28 cellular contexts compared by ENCODE assay signal in genomic region chr17:38586788-38587187, GRCh38. TPM values are rescaled to one million over a fixed set of nuclear protein-coding genes. Genes with fewer than 3 reads are reported as not detected.
"Had no signal": no experiment of that assay in that cellular context is flagged by ENCODE, and none has a peak within 500 bp of the region (broad histone marks: within the 10 kb centered on the region; RNA-seq: fewer than 3 reads in every experiment).

No MANE protein-coding gene starts in this region.

- H3K4me1 ChIP-seq: prostate gland had no signal

- H3K4me3 ChIP-seq: left ventricle myocardium inferior, lung, mucosa of descending colon, pancreas, prostate gland, sigmoid colon, spleen, suprapubic skin, thoracic aorta, tibial artery, upper lobe of right lung had no signal

- FAIRE-seq: keratinocyte, pancreas, small intestine, urothelium cell line had no signal

- H3K36me3 ChIP-seq: left ventricle myocardium inferior, pancreas, prostate gland, sigmoid colon, spleen, suprapubic skin, thoracic aorta, tibial artery, upper lobe of right lung had no signal

- H3K27ac Mint-ChIP-seq: naive thymus-derived CD4-positive, alpha-beta T cell; natural killer cell treated with Interleukin-12 subunit alpha and Interleukin-12 subunit beta and Interleukin-15 and Interleukin-18, amount 100 ng/mL, for 72 hours; stimulated activated effector memory CD8-positive, alpha-beta T cell treated with anti-CD3 and anti-CD28 coated beads, Interleukin-12 subunit alpha, Interleukin-12 subunit beta, amount 100 ng/mL, for 72 hours; stimulated activated naive CD8-positive, alpha-beta T cell treated with anti-CD3 and anti-CD28 coated beads, Interleukin-15, Interleukin-2, amounts not matched to agents 100 ng/mL and 50 ng/mL, for 24 hours had no signal

- H3K9me3 ChIP-seq: left ventricle myocardium inferior, mucosa of descending colon, pancreas, prostate gland, sigmoid colon, spleen, suprapubic skin, thoracic aorta, tibial artery, upper lobe of right lung had no signal

- H3K4me3 Mint-ChIP-seq: naive thymus-derived CD4-positive, alpha-beta T cell; natural killer cell treated with Interleukin-12 subunit alpha and Interleukin-12 subunit beta and Interleukin-15 and Interleukin-18, amount 100 ng/mL, for 72 hours; stimulated activated effector memory CD8-positive, alpha-beta T cell treated with anti-CD3 and anti-CD28 coated beads, Interleukin-12 subunit alpha, Interleukin-12 subunit beta, amount 100 ng/mL, for 72 hours; stimulated activated naive CD8-positive, alpha-beta T cell treated with anti-CD3 and anti-CD28 coated beads, Interleukin-15, Interleukin-2, amounts not matched to agents 100 ng/mL and 50 ng/mL, for 24 hours had no signal

- H3K9me3 Mint-ChIP-seq: naive thymus-derived CD4-positive, alpha-beta T cell; natural killer cell treated with Interleukin-12 subunit alpha and Interleukin-12 subunit beta and Interleukin-15 and Interleukin-18, amount 100 ng/mL, for 72 hours; stimulated activated effector memory CD8-positive, alpha-beta T cell treated with anti-CD3 and anti-CD28 coated beads, Interleukin-12 subunit alpha, Interleukin-12 subunit beta, amount 100 ng/mL, for 72 hours; stimulated activated naive CD8-positive, alpha-beta T cell treated with anti-CD3 and anti-CD28 coated beads, Interleukin-15, Interleukin-2, amounts not matched to agents 100 ng/mL and 50 ng/mL, for 24 hours had no signal

- H3K27me3 ChIP-seq: pancreas had no signal

- ATAC-seq: mucosa of descending colon; naive thymus-derived CD4-positive, alpha-beta T cell; natural killer cell treated with Interleukin-12 subunit alpha and Interleukin-12 subunit beta and Interleukin-15 and Interleukin-18, amount 100 ng/mL, for 72 hours; pancreas; right cardiac atrium; stimulated activated effector memory CD8-positive, alpha-beta T cell treated with anti-CD3 and anti-CD28 coated beads, Interleukin-12 subunit alpha, Interleukin-12 subunit beta, amount 100 ng/mL, for 72 hours; upper lobe of right lung had no signal

- DNase-seq: hippocampal formation; left ventricle myocardium inferior; mesendoderm; midbrain; mucosa of descending colon; naive thymus-derived CD4-positive, alpha-beta T cell; nucleus accumbens; pancreas; retina; sigmoid colon; small intestine; spleen; stimulated activated CD4-positive, alpha-beta T cell treated with anti-CD3 and anti-CD28 coated beads, Interleukin-4, amount 100 ng/mL, for 24 hours; stimulated activated naive CD4-positive, alpha-beta T cell; tibial artery; trophoblast cell; upper lobe of right lung had no signal

- H3K27ac ChIP-seq: left ventricle myocardium inferior, pancreas, prostate gland, sigmoid colon, spleen, suprapubic skin, thoracic aorta, tibial artery, upper lobe of right lung had no signal

- H3K36me3 Mint-ChIP-seq: naive thymus-derived CD4-positive, alpha-beta T cell; natural killer cell treated with Interleukin-12 subunit alpha and Interleukin-12 subunit beta and Interleukin-15 and Interleukin-18, amount 100 ng/mL, for 72 hours had no signal

RNA-seq across cellular contexts. Expression of gene SRCIN1, which starts 19.0 kb away (rescaled TPM):
- total RNA-seq: osteoblast, thoracic aorta had no signal
- polyA plus RNA-seq: naive thymus-derived CD4-positive, alpha-beta T cell had no signal
